Comparison of ENCODE assay signal across 8 cellular contexts in the genomic region with DNA sequence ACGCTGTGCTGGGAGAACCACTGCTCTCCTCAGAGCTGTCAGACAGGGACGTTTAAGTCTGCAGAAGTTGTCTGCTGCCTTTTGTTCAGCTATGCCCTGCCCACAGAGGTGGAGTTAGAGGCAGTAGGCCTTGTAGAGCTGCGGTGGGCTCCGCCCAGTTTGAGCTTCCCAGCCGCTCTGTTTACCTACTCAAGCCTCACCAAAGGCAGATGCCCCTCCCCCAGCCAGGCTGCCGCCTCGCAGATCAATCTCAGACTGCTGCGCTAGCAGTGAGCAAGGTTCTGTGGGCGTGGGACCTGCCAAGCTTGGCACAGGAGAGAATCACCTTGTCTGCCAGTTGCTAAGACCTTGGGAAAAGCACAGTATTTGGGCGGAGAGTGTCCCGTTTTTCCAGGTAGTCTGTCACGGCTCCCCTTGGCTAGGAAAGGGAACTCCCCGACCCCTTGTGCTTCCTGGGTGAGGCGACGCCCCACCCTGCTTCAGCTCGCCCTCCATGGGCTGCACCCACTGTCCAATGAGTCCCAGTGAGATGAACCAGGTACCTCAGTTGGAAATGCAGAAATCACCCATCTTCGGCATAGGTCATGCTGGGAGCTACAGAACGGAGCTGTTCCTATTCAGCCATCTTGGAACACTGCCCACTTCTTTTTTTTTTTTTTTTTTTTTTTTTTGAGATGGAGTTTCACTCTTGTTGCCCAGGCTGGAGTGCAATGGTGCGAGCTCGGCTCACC. TPM values are rescaled to one million over a fixed set of nuclear protein-coding genes. Genes with fewer than 3 reads are reported as not detected.
DNase-seq lines count a peak whose midpoint lies in the region; ATAC-seq and TF ChIP-seq lines count a peak whose summit lies in the region.
"Not testable (repeated sequence)": the region's sequence is repeated elsewhere in the genome, so short reads cannot be mapped to it uniquely, and the experiment has no call there.

No MANE protein-coding gene starts in this region.

- not testable (repeated sequence) for H3K4me1 ChIP-seq in mammary epithelial cell (ENCODE audit: insufficient read depth, low read length)

- POLR2A ChIA-PET in T-cell (lab: Charles Lee) = interaction anchor here in 1 of 2 donors (0.7 kb wide), 1 partner anchor 94 kb away, joined by 3 read pairs; no protein-coding TSS in a partner anchor

- H3K36me3 Mint-ChIP-seq in T-cell = not testable (repeated sequence)

- not testable (repeated sequence) for H3K27me3 Mint-ChIP-seq in T-cell

- H3K9me3 Mint-ChIP-seq in T-cell = not testable (repeated sequence)

- H3K79me2 ChIP-seq in mammary epithelial cell (ENCODE audit: insufficient read depth, low read length) = not testable (repeated sequence)

- H3K27ac ChIP-seq in mammary epithelial cell (ENCODE audit: insufficient read depth, low read depth, low read length) = not testable (repeated sequence)

- H3K4me1 Mint-ChIP-seq in T-cell = not testable (repeated sequence)

- not testable (repeated sequence) for BruUV-seq in mammary epithelial cell (replicated peaks; lab: Mats Ljungman, UMichigan)

- H3K27ac Mint-ChIP-seq in T-cell = not testable (repeated sequence)

- peak; percentile 77 to 88 (median 85) for ATAC-seq in T-cell (replicated peaks in 1 of 4)

- peak overlapping the region; percentile 85 for H2AFZ ChIP-seq in mammary epithelial cell (ENCODE audit: low read depth, low read length)

- WGBS in mammary epithelial cell (ENCODE audit: low coverage, missing lambda C conversion rate) = 13% methylated on average over 10 of the region's 20 CpGs

- peak overlapping the region in 1 of 3 donors; percentile 37 for H3K4me3 Mint-ChIP-seq in T-cell

- H3K27me3 ChIP-seq in mammary epithelial cell (ENCODE audit: insufficient read depth, low read length) = not testable (repeated sequence)

- not testable (repeated sequence) for H3K36me3 ChIP-seq in mammary epithelial cell (ENCODE audit: insufficient read depth, low read length)

- DNase-seq in DMS53 treated with DMSO at 0.1 percent for 48 hours (lab: John Stamatoyannopoulos, UW; ENCODE audit: unreplicated experiment) (peak; percentile 88), NCI-H187 treated with DMSO at 0.1 percent for 48 hours (lab: John Stamatoyannopoulos, UW) (peak; percentile 62), T-cell (peak; percentile 22 to 79 (median 60)), activated T-cell treated with anti-CD3 and anti-CD28 coated beads for 24 hours (ENCODE audit: low read depth) (peak; percentile 11), mammary epithelial cell (peak; percentile 57), kidney tubule cell (ENCODE audit: low spot score) (peak; percentile 3), posterior cingulate gyrus (peak in 6 of 10 donors; percentile 44 to 90 (median 74))
- DNase-seq in stimulated activated CD8-positive, alpha-beta memory T cell treated with anti-CD3 and anti-CD28 coated beads, Interleukin-4, amount 100 ng/mL, for 48 hours = peak; percentile 34

- intact Hi-C loops in mammary epithelial cell (cut with micrococcal nuclease); posterior cingulate gyrus (cut with DNase I): not testable (repeated sequence)

- TF ChIP-seq CTCF in mammary epithelial cell (conservative IDR thresholded peaks at IDR 0.05 in 1 of 2, IDR thresholded peaks at IDR 0.05 in 1 of 2; ENCODE audit: extremely low read depth in 1 of 2, insufficient read depth in 1 of 2, low read depth in 1 of 2, low read length in 2 of 2) = not testable (repeated sequence)

- H3K4me2 ChIP-seq in mammary epithelial cell (ENCODE audit: insufficient read depth, low read depth, low read length) = peak overlapping the region; percentile 73

- not testable (repeated sequence) for H3K9ac ChIP-seq in mammary epithelial cell (ENCODE audit: insufficient read depth, low read length)

- in situ Hi-C loops in mammary epithelial cell (cut with MboI; ENCODE audit: low sequenced_read_pairs in 2 of 2) = not testable (repeated sequence)

- dilution Hi-C loops in mammary epithelial cell (cut with HindIII; ENCODE audit: low sequenced_read_pairs) = loop anchor here (5.0 kb wide), 1 partner anchor 33 kb away; no protein-coding TSS in a partner anchor

- H3K9me3 ChIP-seq in mammary epithelial cell (replicated peaks; ENCODE audit: insufficient read depth, low read length) = not testable (repeated sequence)

- H4K20me1 ChIP-seq in mammary epithelial cell (ENCODE audit: insufficient read depth, low read length) = not testable (repeated sequence)

- CTCF ChIA-PET in T-cell (lab: Charles Lee); mammary epithelial cell (lab: Charles Lee; ENCODE audit: low non-redundant PET): not testable (repeated sequence)

- H3K4me3 ChIP-seq in mammary epithelial cell (replicated peaks in 1 of 3; ENCODE audit: insufficient read depth in 1 of 3, low read depth in 2 of 3, low read length in 3 of 3) = peak overlapping the region in 2 of 3 experiments; percentile 16 to 28

RNA-seq across cellular contexts. Expression of a gene that starts 57.6 kb away (rescaled TPM):
- total RNA-seq in T-cell = 100 to 1,000 TPM; 145 to 188 (median 160) TPM
- 100 to 1,000 TPM in 1 of 2 donors, 10 to 100 TPM in 1; 83.0 to 120 TPM for total RNA-seq in mammary epithelial cell
- 87.5 TPM for polyA plus RNA-seq in mammary epithelial cell
- 107 TPM for polyA minus RNA-seq in mammary epithelial cell

Comparison
In these comparisons a context has a peak if more than half of its experiments do, and no peak if none do; other contexts are left out.
1. DNase-seq: peak in every context shown above with its lines; median percentile 88 in DMS53 treated with DMSO at 0.1 percent for 48 hours; 74 in posterior cingulate gyrus; 62 in NCI-H187 treated with DMSO at 0.1 percent for 48 hours; 60 in T-cell; 57 in mammary epithelial cell; 34 in stimulated activated CD8-positive, alpha-beta memory T cell treated with anti-CD3 and anti-CD28 coated beads, Interleukin-4, amount 100 ng/mL, for 48 hours; 11 in activated T-cell treated with anti-CD3 and anti-CD28 coated beads for 24 hours; 3 in kidney tubule cell.